Comparison of ENCODE assay signal across 13 cellular contexts in genomic region chr18:48777737-48778111, GRCh38.
DNase-seq lines count a peak whose midpoint lies in the region; ATAC-seq, FAIRE-seq and TF ChIP-seq lines count a peak whose summit lies in the region.
"Had no signal": no experiment of that assay in that cellular context is flagged by ENCODE, and none has a peak within 500 bp of the region (broad histone marks: within the 10 kb centered on the region; RNA-seq: fewer than 3 reads in every experiment).

No MANE protein-coding gene starts in this region.

- intact Hi-C loops in thyroid gland (cut with DNase I), result loop anchor here (5.0 to 10.0 kb wide), 2 partner anchors 170 to 397 kb away; no protein-coding TSS in a partner anchor
- intact Hi-C loops in activated CD4-positive, alpha-beta memory T cell treated with anti-CD3 and anti-CD28 coated beads for 36 hours (cut with micrococcal nuclease), result loop anchor here (1.0 to 10.0 kb wide), 6 partner anchors 57 to 400 kb away; no protein-coding TSS in a partner anchor

- POLR2A ChIA-PET in activated naive CD8-positive, alpha-beta T cell treated with anti-CD3 and anti-CD28 coated beads, Interleukin-2, amount 10 ng/mL, durations not matched to agents 7 days and 5 days (lab: Charles Lee), result interaction anchor here (1.0 to 1.6 kb wide), 2 partner anchors 13 to 57 kb away, joined by 3 read pairs; no protein-coding TSS in a partner anchor
- POLR2A ChIA-PET in activated CD4-positive, alpha-beta memory T cell treated with anti-CD3 and anti-CD28 coated beads for 36 hours (lab: Charles Lee), result interaction anchor here (1.1 kb wide), 1 partner anchor 91 kb away, joined by 5 read pairs; no protein-coding TSS in a partner anchor

- H3K27ac Mint-ChIP-seq in activated naive CD8-positive, alpha-beta T cell treated with anti-CD3 and anti-CD28 coated beads, Interleukin-2, amount 10 ng/mL, durations not matched to agents 7 days and 5 days, result no peak overlapping the region
- H3K27ac Mint-ChIP-seq in activated naive CD8-positive, alpha-beta T cell treated with anti-CD3 and anti-CD28 coated beads for 36 hours, result no peak overlapping the region
- H3K27ac Mint-ChIP-seq in astrocyte (ENCODE audit: unreplicated experiment), result peak overlapping the region; percentile 1
- H3K27ac Mint-ChIP-seq in activated CD4-positive, alpha-beta memory T cell treated with anti-CD3 and anti-CD28 coated beads for 36 hours, result no peak overlapping the region

- no peak overlapping the region for H2AFZ ChIP-seq in astrocyte (ENCODE audit: low read depth, low read length)

- peaks cover under 1% of the 10 kb centered on the region for H3K9me3 Mint-ChIP-seq in activated naive CD8-positive, alpha-beta T cell treated with anti-CD3 and anti-CD28 coated beads, Interleukin-2, amount 10 ng/mL, durations not matched to agents 7 days and 5 days
- H3K9me3 Mint-ChIP-seq in activated naive CD8-positive, alpha-beta T cell treated with anti-CD3 and anti-CD28 coated beads for 36 hours, result no peaks in the 10 kb centered on the region
- H3K9me3 Mint-ChIP-seq in astrocyte (ENCODE audit: unreplicated experiment), result no peaks in the 10 kb centered on the region
- H3K9me3 Mint-ChIP-seq in activated CD4-positive, alpha-beta memory T cell treated with anti-CD3 and anti-CD28 coated beads for 36 hours, result no peaks in the 10 kb centered on the region
- H3K9me3 Mint-ChIP-seq: activated naive CD4-positive, alpha-beta T cell treated with anti-CD3 and anti-CD28 coated beads, Interleukin-2, amount 50 U/mL, for 72 hours; IgD-negative memory B cell had no signal

- H3K36me3 Mint-ChIP-seq in activated naive CD8-positive, alpha-beta T cell treated with anti-CD3 and anti-CD28 coated beads, Interleukin-2, amount 10 ng/mL, durations not matched to agents 7 days and 5 days, result no peaks in the 10 kb centered on the region
- H3K36me3 Mint-ChIP-seq in activated naive CD8-positive, alpha-beta T cell treated with anti-CD3 and anti-CD28 coated beads for 36 hours, result no peaks in the 10 kb centered on the region
- peaks cover 28% of the 10 kb centered on the region for H3K36me3 Mint-ChIP-seq in astrocyte (ENCODE audit: low read depth, unreplicated experiment)
- no peaks in the 10 kb centered on the region for H3K36me3 Mint-ChIP-seq in activated CD4-positive, alpha-beta memory T cell treated with anti-CD3 and anti-CD28 coated beads for 36 hours
- H3K36me3 Mint-ChIP-seq: activated naive CD4-positive, alpha-beta T cell treated with anti-CD3 and anti-CD28 coated beads, Interleukin-2, amount 50 U/mL, for 72 hours had no signal

- 89 to 90% methylated on average over 8 of the region's 8 CpGs for WGBS in thyroid gland, 2 donors

- H3K27ac ChIP-seq in astrocyte (ENCODE audit: low read depth, low read length), result no peak overlapping the region
- peak overlapping the region in 2 of 3 donors; percentile 0 to 3 for H3K27ac ChIP-seq in thyroid gland

- H3K79me2 ChIP-seq in astrocyte (ENCODE audit: insufficient read depth, low read length), result no peaks in the 10 kb centered on the region

- no peak overlapping the region for H3K4me3 ChIP-seq in astrocyte (ENCODE audit: insufficient read depth, low read depth, low read length)
- H3K4me3 ChIP-seq in thyroid gland (replicated peaks in 1 of 3), result no peak overlapping the region

- TF ChIP-seq POLR2A in thyroid gland (IDR thresholded peaks at IDR 0.05), result no peak

- H3K9me3 ChIP-seq in astrocyte (ENCODE audit: insufficient read depth, low read depth, low read length), result no peaks in the 10 kb centered on the region
- no peaks in the 10 kb centered on the region for H3K9me3 ChIP-seq in thyroid gland

- H3K27me3 Mint-ChIP-seq in activated naive CD8-positive, alpha-beta T cell treated with anti-CD3 and anti-CD28 coated beads, Interleukin-2, amount 10 ng/mL, durations not matched to agents 7 days and 5 days, result peaks cover 4% of the 10 kb centered on the region
- peaks cover under 1% of the 10 kb centered on the region for H3K27me3 Mint-ChIP-seq in activated naive CD8-positive, alpha-beta T cell treated with anti-CD3 and anti-CD28 coated beads for 36 hours
- no peaks in the 10 kb centered on the region for H3K27me3 Mint-ChIP-seq in astrocyte (ENCODE audit: low read depth, unreplicated experiment)
- no peaks in the 10 kb centered on the region for H3K27me3 Mint-ChIP-seq in activated CD4-positive, alpha-beta memory T cell treated with anti-CD3 and anti-CD28 coated beads for 36 hours
- H3K27me3 Mint-ChIP-seq: IgD-negative memory B cell had no signal

- no peak overlapping the region for H3K9ac ChIP-seq in astrocyte (ENCODE audit: low read length)

- CTCF ChIA-PET in activated CD4-positive, alpha-beta memory T cell treated with anti-CD3 and anti-CD28 coated beads for 36 hours (lab: Charles Lee), result interaction anchor here (0.6 to 5.8 kb wide), 19 partner anchors 9 to 673 kb away, joined by 3 to 65 read pairs (median 4); no protein-coding TSS in a partner anchor

- DNase-seq in activated naive CD8-positive, alpha-beta T cell treated with anti-CD3 and anti-CD28 coated beads, Interleukin-2, amount 10 ng/mL, durations not matched to agents 7 days and 5 days, result no peak
- no peak for DNase-seq in activated naive CD8-positive, alpha-beta T cell treated with anti-CD3 and anti-CD28 coated beads for 36 hours
- DNase-seq in astrocyte (ENCODE audit: low read depth), result no peak
- peak; percentile 56 for DNase-seq in left kidney (ENCODE audit: low read depth, low spot score)
- DNase-seq in thyroid gland, result no peak
- DNase-seq in NCI-H2227 (lab: John Stamatoyannopoulos, UW; ENCODE audit: unreplicated experiment), result no peak
- DNase-seq in activated CD4-positive, alpha-beta T cell treated with anti-CD3 and anti-CD28 coated beads for 48 hours, result no peak
- DNase-seq in activated CD4-positive, alpha-beta memory T cell treated with anti-CD3 and anti-CD28 coated beads for 36 hours, result no peak
- DNase-seq: NCI-H2081 treated with DMSO at 0.1 percent for 48 hours had no signal

- H3K4me2 ChIP-seq in astrocyte (ENCODE audit: low read length), result no peak overlapping the region

- peaks cover 9% of the 10 kb centered on the region for H3K4me1 Mint-ChIP-seq in activated naive CD8-positive, alpha-beta T cell treated with anti-CD3 and anti-CD28 coated beads, Interleukin-2, amount 10 ng/mL, durations not matched to agents 7 days and 5 days
- H3K4me1 Mint-ChIP-seq in activated naive CD8-positive, alpha-beta T cell treated with anti-CD3 and anti-CD28 coated beads for 36 hours, result peaks cover 8% of the 10 kb centered on the region
- H3K4me1 Mint-ChIP-seq in astrocyte (ENCODE audit: low read depth, unreplicated experiment), result peaks cover 44% of the 10 kb centered on the region
- H3K4me1 Mint-ChIP-seq in activated CD4-positive, alpha-beta memory T cell treated with anti-CD3 and anti-CD28 coated beads for 36 hours (ENCODE audit: low read depth), result peaks cover 7% of the 10 kb centered on the region

- H3K27me3 ChIP-seq in astrocyte (ENCODE audit: insufficient read depth, low read length) (no peaks in the 10 kb centered on the region), thyroid gland (no peaks in the 10 kb centered on the region)

- peaks cover 43% of the 10 kb centered on the region for H3K4me1 ChIP-seq in astrocyte (ENCODE audit: insufficient read depth, low read length)
- H3K4me1 ChIP-seq in thyroid gland, result peaks cover 29 to 57% of the 10 kb centered on the region in 2 donors

- H4K20me1 ChIP-seq in astrocyte (ENCODE audit: insufficient read depth, low read length), result peaks cover 21% of the 10 kb centered on the region

- no peak for FAIRE-seq in astrocyte (lab: Jason Lieb, UNC)
- FAIRE-seq: endometrium, RCC 7860 had no signal

- peak; percentile 5 for ATAC-seq in activated naive CD8-positive, alpha-beta T cell treated with anti-CD3 and anti-CD28 coated beads, Interleukin-2, amount 10 ng/mL, durations not matched to agents 7 days and 5 days (ENCODE audit: low read depth)

- TF ChIP-seq CTCF in astrocyte (IDR thresholded peaks at IDR 0.05; ENCODE audit: insufficient read depth, low read depth, low read length) (no peak), thyroid gland (IDR thresholded peaks at IDR 0.05) (no peak)

- H3K4me3 Mint-ChIP-seq in activated naive CD8-positive, alpha-beta T cell treated with anti-CD3 and anti-CD28 coated beads, Interleukin-2, amount 10 ng/mL, durations not matched to agents 7 days and 5 days, result no peak overlapping the region
- H3K4me3 Mint-ChIP-seq in activated naive CD8-positive, alpha-beta T cell treated with anti-CD3 and anti-CD28 coated beads for 36 hours, result no peak overlapping the region
- H3K4me3 Mint-ChIP-seq in astrocyte (ENCODE audit: unreplicated experiment), result no peak overlapping the region
- H3K4me3 Mint-ChIP-seq in activated CD4-positive, alpha-beta memory T cell treated with anti-CD3 and anti-CD28 coated beads for 36 hours, result no peak overlapping the region

- H3K36me3 ChIP-seq in astrocyte (ENCODE audit: insufficient read depth, low read length) (peaks cover 3% of the 10 kb centered on the region), thyroid gland (no peaks in the 10 kb centered on the region)
